ENCODE assay signal across 1 cellular context in genomic region chr11:75389276-75389605, GRCh38.
TF ChIP-seq lines count a peak whose summit lies in the region.

No MANE protein-coding gene starts in this region.

TF ChIP-seq in H1, 55 proteins besides CTCF, POLR2A, EP300 and RAD21:
- no peak for TF ChIP-seq CTBP2 (IDR thresholded peaks at IDR 0.05; ENCODE audit: borderline replicate concordance, insufficient read depth, insufficient read length, low read length)
- no peak for TF ChIP-seq EGR1 (IDR thresholded peaks at IDR 0.05; ENCODE audit: borderline replicate concordance, low read depth, low read length)
- TF ChIP-seq CBX5 (IDR thresholded peaks at IDR 0.05; ENCODE audit: low read depth, low read length) = no peak
- no peak for TF ChIP-seq JUN (IDR thresholded peaks at IDR 0.05; ENCODE audit: low read depth, low read length)
- TF ChIP-seq HDAC6 (IDR thresholded peaks at IDR 0.05; ENCODE audit: low read depth, low read length) = no peak
- TF ChIP-seq TAF1 (IDR thresholded peaks at IDR 0.05; ENCODE audit: low read depth, low read length) = no peak
- TF ChIP-seq FOSL1 (IDR thresholded peaks at IDR 0.05; ENCODE audit: insufficient read depth, low read depth, low read length) = no peak
- no peak for TF ChIP-seq KDM5A (IDR thresholded peaks at IDR 0.05; ENCODE audit: low read length)
- TF ChIP-seq RBBP5 (IDR thresholded peaks at IDR 0.05; ENCODE audit: borderline replicate concordance, low read depth, low read length) = no peak
- no peak for TF ChIP-seq SIRT6 (IDR thresholded peaks at IDR 0.05; ENCODE audit: low read length)
- no peak for TF ChIP-seq HDAC2 (IDR thresholded peaks at IDR 0.05; ENCODE audit: borderline replicate concordance in 1 of 2, low read depth in 2 of 2, low read length in 2 of 2)
- no peak for TF ChIP-seq ASH2L (IDR thresholded peaks at IDR 0.05; ENCODE audit: low read length)
- TF ChIP-seq TCF12 (IDR thresholded peaks at IDR 0.05; ENCODE audit: low read depth, low read length) = no peak
- no peak for TF ChIP-seq TBP (IDR thresholded peaks at IDR 0.05; ENCODE audit: low read depth, low read length)
- TF ChIP-seq RXRA (IDR thresholded peaks at IDR 0.05; ENCODE audit: insufficient read depth, low read depth, low read length) = no peak
